12 cellular contexts compared by ENCODE assay signal in the genomic region with DNA sequence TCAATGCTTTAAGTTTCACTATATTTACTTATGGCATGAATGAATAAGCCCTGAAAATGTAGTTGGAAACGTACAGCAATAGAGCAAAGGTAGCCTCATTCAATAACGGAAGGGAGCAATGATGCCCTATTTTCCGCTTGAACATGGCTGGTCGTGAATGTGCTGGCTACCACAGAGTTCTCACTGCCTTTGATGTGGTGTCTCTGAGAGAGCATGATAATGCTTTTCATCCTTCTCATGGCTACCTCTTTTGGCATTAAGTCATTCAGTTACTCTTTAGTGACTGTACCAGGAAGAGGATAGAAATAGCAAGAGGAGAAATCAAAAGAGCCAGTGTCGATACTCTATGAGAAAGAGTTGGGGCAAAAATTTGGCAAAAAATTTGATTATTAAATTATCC.
DNase-seq lines count a peak whose midpoint lies in the region; ATAC-seq and TF ChIP-seq lines count a peak whose summit lies in the region.
"Had no signal": no experiment of that assay in that cellular context is flagged by ENCODE, and none has a peak within 500 bp of the region (broad histone marks: within the 10 kb centered on the region; RNA-seq: fewer than 3 reads in every experiment).

No MANE protein-coding gene starts in this region.

- CTCF ChIA-PET in T-cell (lab: Charles Lee) = interaction anchor here in 1 of 2 donors (0.6 kb wide), 1 partner anchor 270 kb away, joined by 4 read pairs; no protein-coding TSS in a partner anchor

- no peaks in the 10 kb centered on the region for H3K9me3 ChIP-seq in smooth muscle cell (replicated peaks; ENCODE audit: low read depth)
- H3K9me3 ChIP-seq in right atrium auricular region = no peaks in the 10 kb centered on the region
- H3K9me3 ChIP-seq: spleen had no signal

- peaks cover 26 to 36% (median 35%) of the 10 kb centered on the region in 3 donors for H3K4me1 Mint-ChIP-seq in T-cell
- peaks cover 33% of the 10 kb centered on the region for H3K4me1 Mint-ChIP-seq in activated naive CD8-positive, alpha-beta T cell treated with anti-CD3 and anti-CD28 coated beads, Interleukin-2, amount 50 U/mL, for 24 hours
- no peaks in the 10 kb centered on the region for H3K4me1 Mint-ChIP-seq in stimulated activated memory B cell treated with anti-CD40 and anti-IgM and Interleukin-4, amounts not matched to agents 10 μg/mL and 1 μg/mL and 100 μg/mL, for 72 hours

- H3K4me1 ChIP-seq in smooth muscle cell (ENCODE audit: low read depth) (peaks cover 7% of the 10 kb centered on the region), right atrium auricular region (no peaks in the 10 kb centered on the region)

- H3K36me3 ChIP-seq in smooth muscle cell (ENCODE audit: low read depth) (peaks cover 3% of the 10 kb centered on the region), right atrium auricular region (no peaks in the 10 kb centered on the region)

- H3K4me3 ChIP-seq in smooth muscle cell (no peak overlapping the region), right atrium auricular region (no peak overlapping the region)
- H3K4me3 ChIP-seq: spleen had no signal

- H3K9ac ChIP-seq in smooth muscle cell (ENCODE audit: low read depth) = no peak overlapping the region

- peak overlapping the region; percentile 5 to 58 for H3K27ac Mint-ChIP-seq in T-cell
- peak overlapping the region; percentile 86 for H3K27ac Mint-ChIP-seq in activated naive CD8-positive, alpha-beta T cell treated with anti-CD3 and anti-CD28 coated beads, Interleukin-2, amount 50 U/mL, for 24 hours
- H3K27ac Mint-ChIP-seq in stimulated activated memory B cell treated with anti-CD40 and anti-IgM and Interleukin-4, amounts not matched to agents 10 μg/mL and 1 μg/mL and 100 μg/mL, for 72 hours = peak overlapping the region; percentile 40

- 78% methylated on average over 5 of the region's 5 CpGs for WGBS in smooth muscle cell (ENCODE audit: low lambda C conversion rate)

- H3K79me2 ChIP-seq in smooth muscle cell (ENCODE audit: low read depth) = no peaks in the 10 kb centered on the region

- H3K27me3 Mint-ChIP-seq in T-cell = no peaks in the 10 kb centered on the region
- no peaks in the 10 kb centered on the region for H3K27me3 Mint-ChIP-seq in activated naive CD8-positive, alpha-beta T cell treated with anti-CD3 and anti-CD28 coated beads, Interleukin-2, amount 50 U/mL, for 24 hours
- H3K27me3 Mint-ChIP-seq in stimulated activated memory B cell treated with anti-CD40 and anti-IgM and Interleukin-4, amounts not matched to agents 10 μg/mL and 1 μg/mL and 100 μg/mL, for 72 hours = no peaks in the 10 kb centered on the region

- no peaks in the 10 kb centered on the region for H3F3A ChIP-seq in smooth muscle cell (ENCODE audit: low read depth)

- no peaks in the 10 kb centered on the region for H3K27me3 ChIP-seq in smooth muscle cell (ENCODE audit: low read depth)
- no peaks in the 10 kb centered on the region for H3K27me3 ChIP-seq in right atrium auricular region
- H3K27me3 ChIP-seq: spleen had no signal

- peak; percentile 70 for DNase-seq in activated naive CD4-positive, alpha-beta T cell treated with Interleukin-2 at 50 U/mL for 16 hours
- DNase-seq in activated naive CD4-positive, alpha-beta T cell (lab: John Stamatoyannopoulos, UW) = no peak
- DNase-seq in T-cell (peak in 16 of 34 experiments; percentile 6 to 44 (median 24)), GM19240 (ENCODE audit: insufficient read length, low spot score) (no peak), smooth muscle cell (lab: John Stamatoyannopoulos, UW; ENCODE audit: unreplicated experiment) (no peak), right atrium auricular region (ENCODE audit: low spot score) (no peak)
- peak; percentile 48 for DNase-seq in activated naive CD8-positive, alpha-beta T cell treated with anti-CD3 and anti-CD28 coated beads, Interleukin-2, amount 50 U/mL, for 24 hours
- DNase-seq: aorta, dermis blood vessel endothelial cell, NCI-H2171, spleen had no signal

- H3K4me2 ChIP-seq in smooth muscle cell = no peak overlapping the region

- no peak overlapping the region for H3K27ac ChIP-seq in smooth muscle cell (ENCODE audit: low read depth)
- no peak overlapping the region for H3K27ac ChIP-seq in right atrium auricular region

- H3K4me3 Mint-ChIP-seq in T-cell = peak overlapping the region in 1 of 3 donors; percentile 14
- H3K4me3 Mint-ChIP-seq in activated naive CD8-positive, alpha-beta T cell treated with anti-CD3 and anti-CD28 coated beads, Interleukin-2, amount 50 U/mL, for 24 hours = no peak overlapping the region
- no peak overlapping the region for H3K4me3 Mint-ChIP-seq in stimulated activated memory B cell treated with anti-CD40 and anti-IgM and Interleukin-4, amounts not matched to agents 10 μg/mL and 1 μg/mL and 100 μg/mL, for 72 hours

- H3K9me3 Mint-ChIP-seq in T-cell = no peaks in the 10 kb centered on the region
- no peaks in the 10 kb centered on the region for H3K9me3 Mint-ChIP-seq in activated naive CD8-positive, alpha-beta T cell treated with anti-CD3 and anti-CD28 coated beads, Interleukin-2, amount 50 U/mL, for 24 hours
- H3K9me3 Mint-ChIP-seq in stimulated activated memory B cell treated with anti-CD40 and anti-IgM and Interleukin-4, amounts not matched to agents 10 μg/mL and 1 μg/mL and 100 μg/mL, for 72 hours = no peaks in the 10 kb centered on the region

- TF ChIP-seq CTCF in smooth muscle cell (IDR thresholded peaks at IDR 0.05; ENCODE audit: borderline replicate concordance, insufficient read depth, poor library complexity, severe bottlenecking) (no peak), right atrium auricular region (IDR thresholded peaks at IDR 0.05) (no peak)

- H3K36me3 Mint-ChIP-seq in T-cell = peaks cover 27% of the 10 kb centered on the region
- peaks cover 6% of the 10 kb centered on the region for H3K36me3 Mint-ChIP-seq in activated naive CD8-positive, alpha-beta T cell treated with anti-CD3 and anti-CD28 coated beads, Interleukin-2, amount 50 U/mL, for 24 hours (ENCODE audit: low read depth)
- peaks cover 37% of the 10 kb centered on the region for H3K36me3 Mint-ChIP-seq in stimulated activated memory B cell treated with anti-CD40 and anti-IgM and Interleukin-4, amounts not matched to agents 10 μg/mL and 1 μg/mL and 100 μg/mL, for 72 hours

- H2AFZ ChIP-seq in smooth muscle cell (ENCODE audit: low read depth) = no peak overlapping the region

- peak; percentile 45 to 82 (median 55) for ATAC-seq in T-cell (replicated peaks in 1 of 4)
- ATAC-seq in activated naive CD8-positive, alpha-beta T cell treated with anti-CD3 and anti-CD28 coated beads, Interleukin-2, amount 50 U/mL, for 24 hours = peak; percentile 97
- ATAC-seq in stimulated activated memory B cell treated with anti-CD40 and anti-IgM and Interleukin-4, amounts not matched to agents 10 μg/mL and 1 μg/mL and 100 μg/mL, for 72 hours = no peak

- H4K20me1 ChIP-seq in smooth muscle cell (ENCODE audit: low read depth) = no peaks in the 10 kb centered on the region

- POLR2A ChIA-PET in T-cell (lab: Charles Lee) = no interaction called here

Comparison
In these comparisons a context has a peak if more than half of its experiments do, and no peak if none do; other contexts are left out.
1. DNase-seq: peak in activated naive CD4-positive, alpha-beta T cell treated with Interleukin-2 at 50 U/mL for 16 hours (single experiment) and activated naive CD8-positive, alpha-beta T cell treated with anti-CD3 and anti-CD28 coated beads, Interleukin-2, amount 50 U/mL, for 24 hours (single experiment); none in activated naive CD4-positive, alpha-beta T cell (0 of 4), GM19240 (single experiment), smooth muscle cell (single experiment) and right atrium auricular region (single experiment).
2. H3K27ac Mint-ChIP-seq: peak in every context shown above with its lines; median percentile 86 in activated naive CD8-positive, alpha-beta T cell treated with anti-CD3 and anti-CD28 coated beads, Interleukin-2, amount 50 U/mL, for 24 hours; 40 in stimulated activated memory B cell treated with anti-CD40 and anti-IgM and Interleukin-4, amounts not matched to agents 10 μg/mL and 1 μg/mL and 100 μg/mL, for 72 hours; 32 in T-cell.